Comparison of ENCODE assay signal across 8 cellular contexts in genomic region chr1:66395202-66396061, GRCh38.
DNase-seq lines count a peak whose midpoint lies in the region; ATAC-seq and TF ChIP-seq lines count a peak whose summit lies in the region.
"Had no signal": no experiment of that assay in that cellular context is flagged by ENCODE, and none has a peak within 500 bp of the region (broad histone marks: within the 10 kb centered on the region; RNA-seq: fewer than 3 reads in every experiment).

No MANE protein-coding gene starts in this region.

- intact Hi-C loops in spleen (cut with DNase I; ENCODE audit: low total_unique reads): no loop called here

- no peaks in the 10 kb centered on the region for H3K9me2 ChIP-seq in Karpas-422 (replicated peaks; ENCODE audit: insufficient read depth, low read length)

- peak overlapping the region; percentile 59 for H3K4me2 ChIP-seq in Karpas-422 (ENCODE audit: low read depth, low read length, poor library complexity, severe bottlenecking)

- DNase-seq in Karpas-422 (peak; percentile 60), fibroblast of peridontal ligament (ENCODE audit: extremely low read depth) (peak; percentile 53), spleen (no peak), Ammon's horn (ENCODE audit: low spot score) (no peak), SJCRH30 (no peak)
- DNase-seq: NCI-H69 had no signal

- H3K79me2 ChIP-seq in Karpas-422 (ENCODE audit: low read length): no peaks in the 10 kb centered on the region

- peak overlapping the region; percentile 6; the same call in 1 of the 2 replicates for H2AFZ ChIP-seq in Karpas-422 (ENCODE audit: low read length)

- peak overlapping the region; percentile 17 for H3K4me3 ChIP-seq in Karpas-422 (ENCODE audit: low read length)
- no peak overlapping the region for H3K4me3 ChIP-seq in spleen
- H3K4me3 ChIP-seq in SJCRH30: no peak overlapping the region

- peaks cover 73% of the 10 kb centered on the region for H3K4me1 ChIP-seq in Karpas-422 (ENCODE audit: low read length)
- peaks cover 9 to 54% (median 35%) of the 10 kb centered on the region in 6 donors for H3K4me1 ChIP-seq in spleen
- H3K4me1 ChIP-seq in SJCRH30: no peaks in the 10 kb centered on the region

- ATAC-seq in HG03095 (IDR thresholded peaks at IDR 0.05; ENCODE audit: unreplicated experiment): no peak

- H3K27me3 ChIP-seq in Karpas-422 (ENCODE audit: low read length): no peaks in the 10 kb centered on the region
- no peaks in the 10 kb centered on the region for H3K27me3 ChIP-seq in spleen (replicated peaks in 1 of 7)
- H3K27me3 ChIP-seq in SJCRH30: no peaks in the 10 kb centered on the region

- TF ChIP-seq POLR2A in GM19099 (IDR thresholded peaks at IDR 0.05; ENCODE audit: extremely low read depth, insufficient read length, low read depth): peak; percentile 24
- TF ChIP-seq POLR2A in spleen (IDR thresholded peaks at IDR 0.05): no peak

- TF ChIP-seq CTCF in spleen (IDR thresholded peaks at IDR 0.05 in 8 of 11, conservative IDR thresholded peaks at IDR 0.05 in 3 of 11): no peak

- H3K9me3 ChIP-seq in Karpas-422 (ENCODE audit: low read length) (no peaks in the 10 kb centered on the region), spleen (peaks cover 0 to 5% (median 3%) of the 10 kb centered on the region in 8 donors), SJCRH30 (replicated peaks) (no peaks in the 10 kb centered on the region; the same call in 1 of the 2 replicates)

- H3K9ac ChIP-seq in Karpas-422 (ENCODE audit: low read length): peak overlapping the region; percentile 41

- H4K20me1 ChIP-seq in Karpas-422 (ENCODE audit: insufficient read depth, low read depth, low read length): no peaks in the 10 kb centered on the region

- H3K27ac ChIP-seq in Karpas-422 (ENCODE audit: low read length): peak overlapping the region; percentile 97
- H3K27ac ChIP-seq in spleen: peak overlapping the region in 6 of 8 donors; percentile 9 to 74 (median 60)
- no peak overlapping the region for H3K27ac ChIP-seq in SJCRH30

- no peaks in the 10 kb centered on the region for H3K36me3 ChIP-seq in Karpas-422 (ENCODE audit: insufficient read depth, low read length)
- H3K36me3 ChIP-seq in spleen: no peaks in the 10 kb centered on the region
- H3K36me3 ChIP-seq in SJCRH30: no peaks in the 10 kb centered on the region

- 30 to 58% (median 48%) methylated on average over 9 of the region's 9 CpGs for WGBS in spleen, 5 donors

Comparison
In these comparisons a context has a peak if more than half of its experiments do, and no peak if none do; other contexts are left out.
1. DNase-seq: peak in Karpas-422 (single experiment) and fibroblast of peridontal ligament (single experiment); none in spleen (single experiment), Ammon's horn (single experiment) and SJCRH30 (0 of 2).